Comparison of ENCODE assay signal across 10 cellular contexts in genomic region chr21:25283720-25284119, GRCh38.
DNase-seq lines count a peak whose midpoint lies in the region; ATAC-seq, FAIRE-seq and TF ChIP-seq lines count a peak whose summit lies in the region.
"Had no signal": no experiment of that assay in that cellular context is flagged by ENCODE, and none has a peak within 500 bp of the region (broad histone marks: within the 10 kb centered on the region; RNA-seq: fewer than 3 reads in every experiment).

No MANE protein-coding gene starts in this region.

- no peak overlapping the region for H3K4me3 ChIP-seq in lung
- H3K4me3 ChIP-seq: tibial nerve had no signal

- H3K27ac ChIP-seq in VCaP = no peak overlapping the region
- H3K27ac ChIP-seq in lung (ENCODE audit: low read depth in 1 of 2, low read length in 1 of 2) = no peak overlapping the region
- H3K27ac ChIP-seq: tibial nerve had no signal

- ATAC-seq in HG03095 (IDR thresholded peaks at IDR 0.05; ENCODE audit: unreplicated experiment) (peak; percentile 68), lung (ENCODE audit: insufficient read depth, low FRiP score) (peak; percentile 20)

- H3K4me1 ChIP-seq in lung (ENCODE audit: control insufficient read depth in 2 of 2, insufficient read depth in 2 of 2, low read length in 2 of 2) = no peaks in the 10 kb centered on the region
- H3K4me1 ChIP-seq: tibial nerve had no signal

- no peaks in the 10 kb centered on the region for H3K9me3 ChIP-seq in lung (ENCODE audit: control insufficient read depth in 2 of 2, insufficient read depth in 1 of 2, low read length in 1 of 2)
- H3K9me3 ChIP-seq: tibial nerve had no signal

- no peak for FAIRE-seq in HTR-8/SVneo (lab: Jason Lieb, UNC)

- DNase-seq in GM04504 (ENCODE audit: low read depth) = peak; percentile 13
- no peak for DNase-seq in lung (ENCODE audit: low spot score)
- DNase-seq in epidermal melanocyte (ENCODE audit: insufficient read length, low spot score) = no peak
- no peak for DNase-seq in hippocampal formation (lab: John Stamatoyannopoulos, UW)
- no peak for DNase-seq in HTR-8/SVneo (ENCODE audit: insufficient read length, low spot score)
- DNase-seq in D341Med (ENCODE audit: low spot score) = no peak
- DNase-seq: activated T-cell treated with anti-CD3 and anti-CD28 coated beads, Interleukin-2, amount 50 U/mL, for 48 hours had no signal

- H3K27me3 ChIP-seq in lung (ENCODE audit: control insufficient read depth, insufficient read depth) = no peaks in the 10 kb centered on the region
- H3K27me3 ChIP-seq: tibial nerve had no signal

- 58 to 59% methylated on average over 6 of the region's 6 CpGs for WGBS in lung, 2 donors

- TF ChIP-seq CTCF in VCaP (conservative IDR thresholded peaks at IDR 0.05) (peak; percentile 72), lung (IDR thresholded peaks at IDR 0.05; ENCODE audit: control extremely low read depth, extremely low read depth) (no peak)

- no peaks in the 10 kb centered on the region for H3K36me3 ChIP-seq in lung (ENCODE audit: control insufficient read depth in 2 of 2, insufficient read depth in 2 of 2, low read length in 2 of 2)
- H3K36me3 ChIP-seq: tibial nerve had no signal
